Comparison of ENCODE assay signal across 14 cellular contexts in the genomic region with DNA sequence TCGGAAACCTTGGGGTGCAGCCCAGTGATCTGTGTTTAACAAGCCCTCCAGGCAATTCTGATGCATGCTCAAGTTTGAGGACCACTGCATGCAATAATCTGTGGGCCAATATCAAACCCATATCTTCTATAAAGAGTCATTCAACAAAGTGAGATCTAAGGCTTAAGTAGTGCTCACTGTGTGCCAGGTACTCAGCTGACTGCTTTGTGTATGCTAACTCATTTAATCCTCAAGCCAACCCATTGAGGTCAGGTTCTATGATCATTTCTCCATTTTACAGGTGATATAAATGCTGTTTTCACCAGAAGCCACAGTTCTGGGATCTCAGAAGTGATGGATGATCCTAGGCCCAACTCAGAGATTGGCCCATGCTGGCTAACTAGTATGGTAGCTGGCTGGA.
DNase-seq lines count a peak whose midpoint lies in the region; ATAC-seq and TF ChIP-seq lines count a peak whose summit lies in the region.
"Had no signal": no experiment of that assay in that cellular context is flagged by ENCODE, and none has a peak within 500 bp of the region (broad histone marks: within the 10 kb centered on the region; RNA-seq: fewer than 3 reads in every experiment).

No MANE protein-coding gene starts in this region.

- H3K36me3 Mint-ChIP-seq in neural crest cell (ENCODE audit: low read depth) = no peaks in the 10 kb centered on the region
- H3K36me3 Mint-ChIP-seq in activated T-cell treated with anti-CD3 and anti-CD28 coated beads, Interleukin-2, amount 50 U/mL, for 24 hours (ENCODE audit: low read depth) = no peaks in the 10 kb centered on the region
- H3K36me3 Mint-ChIP-seq: naive B cell had no signal

- no peaks in the 10 kb centered on the region for H3K9me3 ChIP-seq in Panc1 (ENCODE audit: control insufficient read depth, insufficient read depth, low read depth, low read length)
- H3K9me3 ChIP-seq in tibial nerve = no peaks in the 10 kb centered on the region

- H3K4me1 ChIP-seq in Panc1 (ENCODE audit: control insufficient read depth, insufficient read depth, low read length) (peaks cover 53% of the 10 kb centered on the region), tibial nerve (peaks cover 0 to 61% (median 36%) of the 10 kb centered on the region in 4 donors)

- in situ Hi-C loops in Panc1 (cut with HindIII; ENCODE audit: low pct_unique_long_range_greater_than_20kb, low sequenced_read_pairs) = no loop called here

- 91 to 100% methylated on average over 1 of the region's 1 CpG for WGBS in tibial nerve, 2 donors

- peaks cover 4% of the 10 kb centered on the region for H3K9me3 Mint-ChIP-seq in neural crest cell
- H3K9me3 Mint-ChIP-seq in activated T-cell treated with anti-CD3 and anti-CD28 coated beads, Interleukin-2, amount 50 U/mL, for 24 hours = no peaks in the 10 kb centered on the region
- H3K9me3 Mint-ChIP-seq: naive B cell; stimulated activated naive CD8-positive, alpha-beta T cell treated with anti-CD3 and anti-CD28 coated beads, Interleukin-15, Interleukin-2, amounts not matched to agents 100 ng/mL and 50 ng/mL, for 24 hours had no signal

- peaks cover 37% of the 10 kb centered on the region for H3K4me1 Mint-ChIP-seq in neural crest cell
- no peaks in the 10 kb centered on the region for H3K4me1 Mint-ChIP-seq in activated T-cell treated with anti-CD3 and anti-CD28 coated beads, Interleukin-2, amount 50 U/mL, for 24 hours (ENCODE audit: low read depth)
- H3K4me1 Mint-ChIP-seq: activated CD4-positive, alpha-beta T cell treated with anti-CD3 and anti-CD28 coated beads for 36 hours; naive B cell had no signal

- H3K36me3 ChIP-seq in Panc1 (ENCODE audit: control insufficient read depth, insufficient read depth, low read length) = no peaks in the 10 kb centered on the region
- H3K36me3 ChIP-seq in tibial nerve = no peaks in the 10 kb centered on the region

- H3K27me3 ChIP-seq in Panc1 (ENCODE audit: control insufficient read depth, insufficient read depth, low read length) = no peaks in the 10 kb centered on the region
- H3K27me3 ChIP-seq in tibial nerve = no peaks in the 10 kb centered on the region

- CTCF ChIA-PET in Panc1 (lab: Charles Lee) = interaction anchor here (0.5 to 1.2 kb wide), 2 partner anchors 36 to 42 kb away, joined by 4 to 6 read pairs; no protein-coding TSS in a partner anchor

- no peak overlapping the region for H3K4me3 Mint-ChIP-seq in neural crest cell
- H3K4me3 Mint-ChIP-seq in activated T-cell treated with anti-CD3 and anti-CD28 coated beads, Interleukin-2, amount 50 U/mL, for 24 hours = no peak overlapping the region
- H3K4me3 Mint-ChIP-seq: activated CD4-positive, alpha-beta T cell treated with anti-CD3 and anti-CD28 coated beads for 36 hours; naive B cell; stimulated activated naive CD8-positive, alpha-beta T cell treated with anti-CD3 and anti-CD28 coated beads, Interleukin-15, Interleukin-2, amounts not matched to agents 100 ng/mL and 50 ng/mL, for 24 hours had no signal

- no TSS peak for BruUV-seq in Panc1 (replicated peaks; lab: Mats Ljungman, UMichigan)

- intact Hi-C loops in Panc1 (cut with micrococcal nuclease; ENCODE audit: unreplicated experiment) = no loop called here

- ATAC-seq in Panc1 = peak; percentile 5; the same call in 1 of the 2 replicates
- ATAC-seq: activated CD4-positive, alpha-beta T cell treated with anti-CD3 and anti-CD28 coated beads for 36 hours had no signal

- H3K27me3 Mint-ChIP-seq in neural crest cell (ENCODE audit: low read depth) = no peaks in the 10 kb centered on the region
- no peaks in the 10 kb centered on the region for H3K27me3 Mint-ChIP-seq in activated T-cell treated with anti-CD3 and anti-CD28 coated beads, Interleukin-2, amount 50 U/mL, for 24 hours
- H3K27me3 Mint-ChIP-seq: activated CD4-positive, alpha-beta T cell treated with anti-CD3 and anti-CD28 coated beads for 36 hours had no signal

- no peak overlapping the region for H3K4me3 ChIP-seq in Panc1 (ENCODE audit: low read depth in 2 of 2, low read length in 2 of 2)
- no peak overlapping the region for H3K4me3 ChIP-seq in coronary artery
- H3K4me3 ChIP-seq in tibial nerve = no peak overlapping the region

- H3K27ac ChIP-seq in Panc1 (ENCODE audit: low read length) = peak overlapping the region; percentile 99
- peak overlapping the region; percentile 53 to 87 for H3K27ac ChIP-seq in coronary artery
- H3K27ac ChIP-seq in tibial nerve = peak overlapping the region; percentile 12 to 95 (median 82)

- no peak for TF ChIP-seq POLR2A in tibial nerve (IDR thresholded peaks at IDR 0.05)

- POLR2A ChIA-PET in Panc1 (lab: Charles Lee) = interaction anchor here (0.6 kb wide), 2 partner anchors 11 to 92 kb away, joined by 4 to 14 read pairs; no protein-coding TSS in a partner anchor

- no peak for TF ChIP-seq CTCF in Panc1 (IDR thresholded peaks at IDR 0.05)
- TF ChIP-seq CTCF in coronary artery (IDR thresholded peaks at IDR 0.05) = no peak
- TF ChIP-seq CTCF in neural crest cell (conservative IDR thresholded peaks at IDR 0.05) = no peak
- TF ChIP-seq CTCF in tibial nerve (IDR thresholded peaks at IDR 0.05) = no peak

- DNase-seq in Panc1 (ENCODE audit: low read depth, low spot score) (no peak), coronary artery (ENCODE audit: low spot score) (peak; percentile 16), neural crest cell (ENCODE audit: low read depth, low spot score) (no peak), tibial nerve (ENCODE audit: low spot score in 2 of 2) (no peak), dedifferentiated amniotic fluid mesenchymal stem cell (ENCODE audit: extremely low spot score) (no peak), SKM-1 treated with dmso at 0.1 percent for 144 hours (lab: John Stamatoyannopoulos, UW; ENCODE audit: unreplicated experiment) (no peak), GF-D8 (lab: John Stamatoyannopoulos, UW) (no peak)
- DNase-seq in activated T-cell treated with anti-CD3 and anti-CD28 coated beads, Interleukin-2, amount 50 U/mL, for 24 hours = no peak
- DNase-seq: activated CD4-positive, alpha-beta T cell treated with anti-CD3 and anti-CD28 coated beads for 36 hours; naive B cell; NCI-H1694; NCI-H774; stimulated activated CD4-positive, alpha-beta T cell treated with anti-CD3 and anti-CD28 coated beads, Interleukin-2, amount 100 ng/mL, for 24 hours had no signal

- peak overlapping the region; percentile 83 for H3K27ac Mint-ChIP-seq in neural crest cell (ENCODE audit: unreplicated experiment)
- no peak overlapping the region for H3K27ac Mint-ChIP-seq in activated T-cell treated with anti-CD3 and anti-CD28 coated beads, Interleukin-2, amount 50 U/mL, for 24 hours
- H3K27ac Mint-ChIP-seq: activated CD4-positive, alpha-beta T cell treated with anti-CD3 and anti-CD28 coated beads for 36 hours; naive B cell; stimulated activated naive CD8-positive, alpha-beta T cell treated with anti-CD3 and anti-CD28 coated beads, Interleukin-15, Interleukin-2, amounts not matched to agents 100 ng/mL and 50 ng/mL, for 24 hours had no signal

- no peak for TF ChIP-seq EP300 in tibial nerve (IDR thresholded peaks at IDR 0.05)
